ENCODE assay signal across 1 cellular context in genomic region chr12:85550924-85551323, GRCh38.
TF ChIP-seq lines count a peak whose summit lies in the region.

No MANE protein-coding gene starts in this region.

TF ChIP-seq in SK-N-SH treated with all-trans-retinoic acid at 6 μM for 48 hours, 23 proteins besides CTCF, POLR2A, EP300 and RAD21 (continued from another document):
- TF ChIP-seq, protein P1, sequence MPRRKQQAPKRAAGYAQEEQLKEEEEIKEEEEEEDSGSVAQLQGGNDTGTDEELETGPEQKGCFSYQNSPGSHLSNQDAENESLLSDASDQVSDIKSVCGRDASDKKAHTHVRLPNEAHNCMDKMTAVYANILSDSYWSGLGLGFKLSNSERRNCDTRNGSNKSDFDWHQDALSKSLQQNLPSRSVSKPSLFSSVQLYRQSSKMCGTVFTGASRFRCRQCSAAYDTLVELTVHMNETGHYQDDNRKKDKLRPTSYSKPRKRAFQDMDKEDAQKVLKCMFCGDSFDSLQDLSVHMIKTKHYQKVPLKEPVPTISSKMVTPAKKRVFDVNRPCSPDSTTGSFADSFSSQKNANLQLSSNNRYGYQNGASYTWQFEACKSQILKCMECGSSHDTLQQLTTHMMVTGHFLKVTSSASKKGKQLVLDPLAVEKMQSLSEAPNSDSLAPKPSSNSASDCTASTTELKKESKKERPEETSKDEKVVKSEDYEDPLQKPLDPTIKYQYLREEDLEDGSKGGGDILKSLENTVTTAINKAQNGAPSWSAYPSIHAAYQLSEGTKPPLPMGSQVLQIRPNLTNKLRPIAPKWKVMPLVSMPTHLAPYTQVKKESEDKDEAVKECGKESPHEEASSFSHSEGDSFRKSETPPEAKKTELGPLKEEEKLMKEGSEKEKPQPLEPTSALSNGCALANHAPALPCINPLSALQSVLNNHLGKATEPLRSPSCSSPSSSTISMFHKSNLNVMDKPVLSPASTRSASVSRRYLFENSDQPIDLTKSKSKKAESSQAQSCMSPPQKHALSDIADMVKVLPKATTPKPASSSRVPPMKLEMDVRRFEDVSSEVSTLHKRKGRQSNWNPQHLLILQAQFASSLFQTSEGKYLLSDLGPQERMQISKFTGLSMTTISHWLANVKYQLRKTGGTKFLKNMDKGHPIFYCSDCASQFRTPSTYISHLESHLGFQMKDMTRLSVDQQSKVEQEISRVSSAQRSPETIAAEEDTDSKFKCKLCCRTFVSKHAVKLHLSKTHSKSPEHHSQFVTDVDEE (CRISPR knock-in tag; IDR thresholded peaks at IDR 0.05) = no peak
- TF ChIP-seq TOX (CRISPR knock-in tag; IDR thresholded peaks at IDR 0.05; ENCODE audit: borderline replicate concordance) = no peak
- no peak for TF ChIP-seq ZNF565 (CRISPR knock-in tag; conservative IDR thresholded peaks at IDR 0.05; ENCODE audit: low read depth)
- no peak for TF ChIP-seq GLIS3 (CRISPR knock-in tag; IDR thresholded peaks at IDR 0.05)
- TF ChIP-seq OSR1 (CRISPR knock-in tag; IDR thresholded peaks at IDR 0.05) = no peak
- TF ChIP-seq SNAI2 (CRISPR knock-in tag; IDR thresholded peaks at IDR 0.05) = no peak
- TF ChIP-seq, protein P2, sequence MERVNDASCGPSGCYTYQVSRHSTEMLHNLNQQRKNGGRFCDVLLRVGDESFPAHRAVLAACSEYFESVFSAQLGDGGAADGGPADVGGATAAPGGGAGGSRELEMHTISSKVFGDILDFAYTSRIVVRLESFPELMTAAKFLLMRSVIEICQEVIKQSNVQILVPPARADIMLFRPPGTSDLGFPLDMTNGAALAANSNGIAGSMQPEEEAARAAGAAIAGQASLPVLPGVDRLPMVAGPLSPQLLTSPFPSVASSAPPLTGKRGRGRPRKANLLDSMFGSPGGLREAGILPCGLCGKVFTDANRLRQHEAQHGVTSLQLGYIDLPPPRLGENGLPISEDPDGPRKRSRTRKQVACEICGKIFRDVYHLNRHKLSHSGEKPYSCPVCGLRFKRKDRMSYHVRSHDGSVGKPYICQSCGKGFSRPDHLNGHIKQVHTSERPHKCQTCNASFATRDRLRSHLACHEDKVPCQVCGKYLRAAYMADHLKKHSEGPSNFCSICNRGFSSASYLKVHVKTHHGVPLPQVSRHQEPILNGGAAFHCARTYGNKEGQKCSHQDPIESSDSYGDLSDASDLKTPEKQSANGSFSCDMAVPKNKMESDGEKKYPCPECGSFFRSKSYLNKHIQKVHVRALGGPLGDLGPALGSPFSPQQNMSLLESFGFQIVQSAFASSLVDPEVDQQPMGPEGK (CRISPR knock-in tag; IDR thresholded peaks at IDR 0.05; ENCODE audit: borderline replicate concordance) = no peak
- no peak for TF ChIP-seq CSDC2 (CRISPR knock-in tag; IDR thresholded peaks at IDR 0.05)
- TF ChIP-seq ZFP30 (CRISPR knock-in tag; IDR thresholded peaks at IDR 0.05) = no peak
- no peak for TF ChIP-seq RARB (CRISPR knock-in tag; IDR thresholded peaks at IDR 0.05)
- no peak for TF ChIP-seq PPARA (CRISPR knock-in tag; IDR thresholded peaks at IDR 0.05; ENCODE audit: borderline replicate concordance)
- TF ChIP-seq ESRRG (CRISPR knock-in tag; IDR thresholded peaks at IDR 0.05) = no peak
- no peak for TF ChIP-seq ZNF70 (CRISPR knock-in tag; IDR thresholded peaks at IDR 0.05)
- no peak for TF ChIP-seq ZNF8 (CRISPR knock-in tag; IDR thresholded peaks at IDR 0.05)
- TF ChIP-seq ZC3H10 (CRISPR knock-in tag; IDR thresholded peaks at IDR 0.05) = no peak
- TF ChIP-seq, protein P3, sequence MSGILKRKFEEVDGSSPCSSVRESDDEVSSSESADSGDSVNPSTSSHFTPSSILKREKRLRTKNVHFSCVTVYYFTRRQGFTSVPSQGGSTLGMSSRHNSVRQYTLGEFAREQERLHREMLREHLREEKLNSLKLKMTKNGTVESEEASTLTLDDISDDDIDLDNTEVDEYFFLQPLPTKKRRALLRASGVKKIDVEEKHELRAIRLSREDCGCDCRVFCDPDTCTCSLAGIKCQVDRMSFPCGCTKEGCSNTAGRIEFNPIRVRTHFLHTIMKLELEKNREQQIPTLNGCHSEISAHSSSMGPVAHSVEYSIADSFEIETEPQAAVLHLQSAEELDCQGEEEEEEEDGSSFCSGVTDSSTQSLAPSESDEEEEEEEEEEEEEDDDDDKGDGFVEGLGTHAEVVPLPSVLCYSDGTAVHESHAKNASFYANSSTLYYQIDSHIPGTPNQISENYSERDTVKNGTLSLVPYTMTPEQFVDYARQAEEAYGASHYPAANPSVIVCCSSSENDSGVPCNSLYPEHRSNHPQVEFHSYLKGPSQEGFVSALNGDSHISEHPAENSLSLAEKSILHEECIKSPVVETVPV (CRISPR knock-in tag; IDR thresholded peaks at IDR 0.05) = no peak
